In the genomic region with DNA sequence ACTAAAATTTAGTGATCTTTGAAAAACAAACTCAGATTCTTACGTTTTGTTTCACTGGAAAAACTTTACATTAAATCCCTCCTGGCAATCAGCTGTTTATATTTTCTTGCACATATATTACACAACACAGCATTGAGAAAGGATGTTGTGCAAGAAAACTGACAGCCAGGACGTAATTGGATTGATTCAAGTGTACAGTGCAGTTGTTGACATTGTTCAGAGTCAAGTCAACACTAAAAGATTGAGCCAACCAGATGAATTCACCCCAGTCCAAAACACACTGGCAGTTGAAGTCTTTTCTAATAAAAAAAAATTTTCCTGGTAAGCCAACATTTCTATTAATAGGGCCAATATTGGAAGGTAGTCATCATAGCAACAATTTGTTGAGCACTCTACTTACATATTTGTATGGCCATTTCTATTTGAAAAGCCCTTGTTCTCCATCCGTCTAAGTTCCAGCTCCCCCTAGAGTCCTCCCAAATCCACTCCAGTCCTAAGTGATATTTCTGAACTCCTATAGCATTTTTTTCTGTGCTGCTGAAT, we compare ENCODE assay signal across 9 cellular contexts. TPM values are rescaled to one million over a fixed set of nuclear protein-coding genes. Genes with fewer than 3 reads are reported as not detected.
DNase-seq lines count a peak whose midpoint lies in the region; ATAC-seq and TF ChIP-seq lines count a peak whose summit lies in the region.
"Had no signal": no experiment of that assay in that cellular context is flagged by ENCODE, and none has a peak within 500 bp of the region (broad histone marks: within the 10 kb centered on the region; RNA-seq: fewer than 3 reads in every experiment).

No MANE protein-coding gene starts in this region.

- peak; percentile 33 to 53 for TF ChIP-seq RAD21 in liver (IDR thresholded peaks at IDR 0.05)

- WGBS in liver = 11% methylated on average over 3 of the region's 3 CpGs

- ATAC-seq in HG02642 (IDR thresholded peaks at IDR 0.05; ENCODE audit: poor library complexity, unreplicated experiment) = no peak
- ATAC-seq in GM19467 (IDR thresholded peaks at IDR 0.05; ENCODE audit: unreplicated experiment) = no peak

- DNase-seq in AML-193 (lab: John Stamatoyannopoulos, UW) (peak; percentile 22 to 36), KBM-7 (peak; percentile 55), GM19240 (ENCODE audit: insufficient read length, low spot score) (no peak), A172 (ENCODE audit: low spot score) (no peak)

- H3K27ac ChIP-seq in liver (ENCODE audit: low read depth in 1 of 2, low read length in 2 of 2) = peak overlapping the region; percentile 96 to 99
- H3K27ac ChIP-seq: SJCRH30 had no signal

- peak overlapping the region; percentile 90 to 97 for H3K9ac ChIP-seq in liver (ENCODE audit: low read depth in 1 of 2, low read length in 2 of 2)

- peaks cover 3 to 28% (median 10%) of the 10 kb centered on the region in 4 donors for H3K4me1 ChIP-seq in liver (ENCODE audit: control insufficient read depth in 4 of 4, insufficient read depth in 4 of 4, low read length in 3 of 4)
- H3K4me1 ChIP-seq: SJCRH30 had no signal

- no peaks in the 10 kb centered on the region for H3K27me3 ChIP-seq in liver (ENCODE audit: control insufficient read depth in 4 of 4, insufficient read depth in 4 of 4, low read length in 3 of 4)

- no peaks in the 10 kb centered on the region for H3K9me3 ChIP-seq in liver (ENCODE audit: control insufficient read depth in 4 of 4, low read length in 3 of 4)
- H3K9me3 ChIP-seq: SJCRH30 had no signal

- no peaks in the 10 kb centered on the region for H3K36me3 ChIP-seq in liver (ENCODE audit: control insufficient read depth in 4 of 4, insufficient read depth in 3 of 4, low read depth in 1 of 4, low read length in 3 of 4)
- H3K36me3 ChIP-seq: SJCRH30 had no signal

- H3K4me3 ChIP-seq in WI38 (ENCODE audit: low read depth, low read length) (no peak overlapping the region), liver (ENCODE audit: low read depth in 1 of 3, low read length in 3 of 3) (peak overlapping the region; percentile 41 to 83 (median 64))
- H3K4me3 ChIP-seq: SJCRH30 had no signal

- TF ChIP-seq CTCF in WI38 (IDR thresholded peaks at IDR 0.05; ENCODE audit: low read depth, low read length) (0 out of 2 replicates have a peak, but pooled peaks have one; percentile 20), liver (IDR thresholded peaks at IDR 0.05; ENCODE audit: low read depth, low read length, missing input control) (peak; percentile 29)

- in situ Hi-C loops in KBM-7 (cut with MboI; ENCODE audit: low pct_unique_long_range_greater_than_20kb, low sequenced_read_pairs) = no loop called here

TF ChIP-seq in liver, 16 proteins besides CTCF, POLR2A, EP300 and RAD21:
- TF ChIP-seq, protein P1, sequence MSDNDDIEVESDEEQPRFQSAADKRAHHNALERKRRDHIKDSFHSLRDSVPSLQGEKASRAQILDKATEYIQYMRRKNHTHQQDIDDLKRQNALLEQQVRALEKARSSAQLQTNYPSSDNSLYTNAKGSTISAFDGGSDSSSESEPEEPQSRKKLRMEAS (IDR thresholded peaks at IDR 0.05) = peak; percentile 88
- peak; percentile 64 to 84 for TF ChIP-seq JUND (IDR thresholded peaks at IDR 0.05)
- TF ChIP-seq, protein P2, sequence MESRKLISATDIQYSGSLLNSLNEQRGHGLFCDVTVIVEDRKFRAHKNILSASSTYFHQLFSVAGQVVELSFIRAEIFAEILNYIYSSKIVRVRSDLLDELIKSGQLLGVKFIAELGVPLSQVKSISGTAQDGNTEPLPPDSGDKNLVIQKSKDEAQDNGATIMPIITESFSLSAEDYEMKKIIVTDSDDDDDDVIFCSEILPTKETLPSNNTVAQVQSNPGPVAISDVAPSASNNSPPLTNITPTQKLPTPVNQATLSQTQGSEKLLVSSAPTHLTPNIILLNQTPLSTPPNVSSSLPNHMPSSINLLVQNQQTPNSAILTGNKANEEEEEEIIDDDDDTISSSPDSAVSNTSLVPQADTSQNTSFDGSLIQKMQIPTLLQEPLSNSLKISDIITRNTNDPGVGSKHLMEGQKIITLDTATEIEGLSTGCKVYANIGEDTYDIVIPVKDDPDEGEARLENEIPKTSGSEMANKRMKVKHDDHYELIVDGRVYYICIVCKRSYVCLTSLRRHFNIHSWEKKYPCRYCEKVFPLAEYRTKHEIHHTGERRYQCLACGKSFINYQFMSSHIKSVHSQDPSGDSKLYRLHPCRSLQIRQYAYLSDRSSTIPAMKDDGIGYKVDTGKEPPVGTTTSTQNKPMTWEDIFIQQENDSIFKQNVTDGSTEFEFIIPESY (IDR thresholded peaks at IDR 0.05) = peak; percentile 94
- TF ChIP-seq, protein P3, sequence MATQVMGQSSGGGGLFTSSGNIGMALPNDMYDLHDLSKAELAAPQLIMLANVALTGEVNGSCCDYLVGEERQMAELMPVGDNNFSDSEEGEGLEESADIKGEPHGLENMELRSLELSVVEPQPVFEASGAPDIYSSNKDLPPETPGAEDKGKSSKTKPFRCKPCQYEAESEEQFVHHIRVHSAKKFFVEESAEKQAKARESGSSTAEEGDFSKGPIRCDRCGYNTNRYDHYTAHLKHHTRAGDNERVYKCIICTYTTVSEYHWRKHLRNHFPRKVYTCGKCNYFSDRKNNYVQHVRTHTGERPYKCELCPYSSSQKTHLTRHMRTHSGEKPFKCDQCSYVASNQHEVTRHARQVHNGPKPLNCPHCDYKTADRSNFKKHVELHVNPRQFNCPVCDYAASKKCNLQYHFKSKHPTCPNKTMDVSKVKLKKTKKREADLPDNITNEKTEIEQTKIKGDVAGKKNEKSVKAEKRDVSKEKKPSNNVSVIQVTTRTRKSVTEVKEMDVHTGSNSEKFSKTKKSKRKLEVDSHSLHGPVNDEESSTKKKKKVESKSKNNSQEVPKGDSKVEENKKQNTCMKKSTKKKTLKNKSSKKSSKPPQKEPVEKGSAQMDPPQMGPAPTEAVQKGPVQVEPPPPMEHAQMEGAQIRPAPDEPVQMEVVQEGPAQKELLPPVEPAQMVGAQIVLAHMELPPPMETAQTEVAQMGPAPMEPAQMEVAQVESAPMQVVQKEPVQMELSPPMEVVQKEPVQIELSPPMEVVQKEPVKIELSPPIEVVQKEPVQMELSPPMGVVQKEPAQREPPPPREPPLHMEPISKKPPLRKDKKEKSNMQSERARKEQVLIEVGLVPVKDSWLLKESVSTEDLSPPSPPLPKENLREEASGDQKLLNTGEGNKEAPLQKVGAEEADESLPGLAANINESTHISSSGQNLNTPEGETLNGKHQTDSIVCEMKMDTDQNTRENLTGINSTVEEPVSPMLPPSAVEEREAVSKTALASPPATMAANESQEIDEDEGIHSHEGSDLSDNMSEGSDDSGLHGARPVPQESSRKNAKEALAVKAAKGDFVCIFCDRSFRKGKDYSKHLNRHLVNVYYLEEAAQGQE (IDR thresholded peaks at IDR 0.05) = peak; percentile 78
- TF ChIP-seq, protein P4, sequence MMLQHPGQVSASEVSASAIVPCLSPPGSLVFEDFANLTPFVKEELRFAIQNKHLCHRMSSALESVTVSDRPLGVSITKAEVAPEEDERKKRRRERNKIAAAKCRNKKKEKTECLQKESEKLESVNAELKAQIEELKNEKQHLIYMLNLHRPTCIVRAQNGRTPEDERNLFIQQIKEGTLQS (IDR thresholded peaks at IDR 0.05) = peak; percentile 63
- peak; percentile 86 for TF ChIP-seq YY1 (IDR thresholded peaks at IDR 0.05)
- peak; percentile 23 for TF ChIP-seq TAF1 (conservative IDR thresholded peaks at IDR 0.05)
- TF ChIP-seq FOXA2 (IDR thresholded peaks at IDR 0.05) = peak; percentile 99
- TF ChIP-seq NR2F2 (IDR thresholded peaks at IDR 0.05) = no peak
- TF ChIP-seq SP1 (IDR thresholded peaks at IDR 0.05) = peak; percentile 86
- TF ChIP-seq HNF4G (IDR thresholded peaks at IDR 0.05) = no peak
- peak; percentile 74 to 90 for TF ChIP-seq RXRA (IDR thresholded peaks at IDR 0.05)
- peak; percentile 32 to 58 for TF ChIP-seq EGR1 (IDR thresholded peaks at IDR 0.05; ENCODE audit: low read depth in 2 of 2)
- TF ChIP-seq HNF4A (conservative IDR thresholded peaks at IDR 0.05) = peak; percentile 73 to 77
- TF ChIP-seq FOXA1 (IDR thresholded peaks at IDR 0.05) = peak; percentile 99
- TF ChIP-seq GABPA (IDR thresholded peaks at IDR 0.05 in 1 of 2, conservative IDR thresholded peaks at IDR 0.05 in 1 of 2) = peak; percentile 10 to 60
TF ChIP-seq in liver: peak in this region for 14.

RNA-seq across cellular contexts. Expression of a gene that starts 20.9 kb away (rescaled TPM):
- total RNA-seq in liver = 100 to 1,000 TPM in 1 of 2 donors, 1 to 10 TPM in 1; 2.7 to 132 TPM
- polyA plus RNA-seq in liver = 10 to 100 TPM; 54.9 to 62.6 TPM
- total RNA-seq in A172 (2014; rRNA removed; shearing (Covaris generic)) = 0.31 and 0.71 TPM in 2 replicates

RNA-seq across cellular contexts. Expression of a gene that starts 22.9 kb away (rescaled TPM):
- 10 to 100 TPM; 17.6 to 22.0 TPM for total RNA-seq in liver
- polyA plus RNA-seq in liver = 1 to 10 TPM; 1.6 to 4.6 TPM
- 0.19 TPM in 1 of 2 replicates, not detected in the other for total RNA-seq in A172 (2014; rRNA removed; shearing (Covaris generic))

Comparison
In these comparisons a context has a peak if more than half of its experiments do, and no peak if none do; other contexts are left out.
1. DNase-seq: peak in AML-193 (2 of 2) and KBM-7 (single experiment); none in GM19240 (single experiment) and A172 (single experiment).
2. RNA of a gene that starts 22.9 kb away (total RNA-seq): 17.6 to 22.0 TPM in liver; 0.19 TPM in A172; every median in the first group is over 10 times any median in the second.